ENCODE assay signal across 8 cellular contexts in genomic region chr10:110305767-110306451, GRCh38. TPM values are rescaled to one million over a fixed set of nuclear protein-coding genes. Genes with fewer than 3 reads are reported as not detected.
DNase-seq lines count a peak whose midpoint lies in the region; ATAC-seq and TF ChIP-seq lines count a peak whose summit lies in the region.

No MANE protein-coding gene starts in this region.

- TF ChIP-seq EP300 in SK-N-SH (IDR thresholded peaks at IDR 0.05; ENCODE audit: borderline replicate concordance in 1 of 2, low read depth in 1 of 2, low read length in 1 of 2): no peak

- POLR2A ChIA-PET in HEK293 (lab: Yijun Ruan, JAX): interaction anchor here (0.8 to 1.4 kb wide), 7 partner anchors 172 to 422 kb away, joined by 3 to 6 read pairs (median 4); no protein-coding TSS in a partner anchor
- POLR2A ChIA-PET in SK-N-SH (lab: Yijun Ruan, JAX): interaction anchor here (1.4 kb wide), 1 partner anchor 95 kb away, joined by 5 read pairs; no protein-coding TSS in a partner anchor

- H3K79me2 ChIP-seq in SK-N-SH (ENCODE audit: insufficient read depth): peaks cover 39% of the 10 kb centered on the region

- H3K9me3 ChIP-seq in HEK293 (ENCODE audit: control insufficient read depth, insufficient read depth, low read depth, low read length): no peaks in the 10 kb centered on the region
- H3K9me3 ChIP-seq in SK-N-SH: no peaks in the 10 kb centered on the region
- H3K9me3 ChIP-seq in iPS DF 6.9 (ENCODE audit: control insufficient read depth, insufficient read depth, low read length): no peaks in the 10 kb centered on the region
- no peaks in the 10 kb centered on the region for H3K9me3 ChIP-seq in skeletal muscle tissue (ENCODE audit: control insufficient read depth in 3 of 3, low read length in 3 of 3)

- peaks cover 29% of the 10 kb centered on the region for H4K20me1 ChIP-seq in SK-N-SH (ENCODE audit: insufficient read depth)

- TF ChIP-seq POLR2A in NB4 (IDR thresholded peaks at IDR 0.05; ENCODE audit: extremely low read depth, insufficient read length): no peak

- H3K9ac ChIP-seq in SK-N-SH: peak overlapping the region; percentile 30; the same call in 1 of the 2 replicates
- H3K9ac ChIP-seq in skeletal muscle tissue (ENCODE audit: low read depth in 1 of 3, low read length in 3 of 3): peak overlapping the region in 1 of 3 donors; percentile 33

- no peak for ATAC-seq in HG02642 (IDR thresholded peaks at IDR 0.05; ENCODE audit: poor library complexity, unreplicated experiment)

- peak; percentile 62 for DNase-seq in GM04504 (ENCODE audit: low read depth)
- DNase-seq in NB4 (ENCODE audit: low read depth): peak; percentile 92
- DNase-seq in SK-N-SH: peak; percentile 51
- peak; percentile 90 for DNase-seq in astrocyte of the hippocampus (ENCODE audit: low read depth, low spot score)
- DNase-seq in iPS DF 6.9 (ENCODE audit: low read depth, low spot score): peak; percentile 27

- peak; percentile 78 for TF ChIP-seq RAD21 in SK-N-SH (IDR thresholded peaks at IDR 0.05; ENCODE audit: low read length)

- peak overlapping the region; percentile 72; the same call in 1 of the 2 replicates for H3K4me2 ChIP-seq in SK-N-SH

- H3K27me3 ChIP-seq in SK-N-SH (ENCODE audit: insufficient read depth) (no peaks in the 10 kb centered on the region), iPS DF 6.9 (ENCODE audit: control insufficient read depth, insufficient read depth, low read length) (no peaks in the 10 kb centered on the region), skeletal muscle tissue (ENCODE audit: control insufficient read depth in 3 of 3, insufficient read depth in 3 of 3, low read length in 3 of 3) (no peaks in the 10 kb centered on the region)

- H3K36me3 ChIP-seq in HEK293 (ENCODE audit: control insufficient read depth in 2 of 2, insufficient read depth in 1 of 2, low read length in 2 of 2) (peaks cover 9 to 27% of the 10 kb centered on the region in 2 experiments; a peak in 2 of 3 replicates), SK-N-SH (replicated peaks in 1 of 2; ENCODE audit: control insufficient read depth in 1 of 2, insufficient read depth in 2 of 2, low read length in 1 of 2) (peaks cover 23 to 25% of the 10 kb centered on the region in 2 experiments), iPS DF 6.9 (ENCODE audit: control insufficient read depth, insufficient read depth, low read length) (peaks cover 4% of the 10 kb centered on the region; the same call in 1 of the 2 replicates), skeletal muscle tissue (ENCODE audit: control insufficient read depth in 3 of 3, insufficient read depth in 3 of 3, low read length in 3 of 3) (peaks cover 7 to 19% (median 10%) of the 10 kb centered on the region in 3 donors)

- TF ChIP-seq CTCF in HEK293 (tag by site-specific recombination; IDR thresholded peaks at IDR 0.05) (0 out of 2 replicates have a peak, but pooled peaks have one; percentile 13), NB4 (IDR thresholded peaks at IDR 0.05; ENCODE audit: low read depth, low read length) (peak; percentile 66), SK-N-SH (IDR thresholded peaks at IDR 0.05) (peak; percentile 85)

- CTCF ChIA-PET in HEK293 (lab: Yijun Ruan, JAX) (interaction anchor here (0.6 to 3.2 kb wide), 23 partner anchors 33 to 366 kb away, joined by 3 to 24 read pairs (median 4); no protein-coding TSS in a partner anchor), SK-N-SH (lab: Yijun Ruan, JAX) (interaction anchor here (0.6 to 4.0 kb wide), 20 partner anchors 10 to 576 kb away, joined by 3 to 34 read pairs (median 4); partner anchors contain the start of gene DUSP5)

- H3K4me3 ChIP-seq in HEK293 (ENCODE audit: low read depth, low read length): no peak overlapping the region
- peak overlapping the region; percentile 97 for H3K4me3 ChIP-seq in NB4 (ENCODE audit: low read depth, low read length)
- peak overlapping the region; percentile 16 to 94; a peak in 2 of 4 replicates for H3K4me3 ChIP-seq in SK-N-SH (ENCODE audit: low read depth in 2 of 2, low read length in 1 of 2)
- no peak overlapping the region for H3K4me3 ChIP-seq in iPS DF 6.9 (ENCODE audit: low read length)
- H3K4me3 ChIP-seq in skeletal muscle tissue (ENCODE audit: low read length in 3 of 3): no peak overlapping the region

- H3K9me2 ChIP-seq in SK-N-SH: no peaks in the 10 kb centered on the region

- peak overlapping the region; percentile 79 for H2AFZ ChIP-seq in SK-N-SH (ENCODE audit: low read depth)

- H3K4me1 ChIP-seq in HEK293 (ENCODE audit: control insufficient read depth, insufficient read depth, low read length) (peaks cover 9% of the 10 kb centered on the region), SK-N-SH (ENCODE audit: control insufficient read depth in 1 of 2, insufficient read depth in 2 of 2, low read depth in 1 of 2, low read length in 1 of 2) (peaks cover 9 to 22% of the 10 kb centered on the region in 2 experiments), iPS DF 6.9 (ENCODE audit: control insufficient read depth, insufficient read depth, low read length) (no peaks in the 10 kb centered on the region), skeletal muscle tissue (ENCODE audit: control insufficient read depth in 3 of 3, insufficient read depth in 3 of 3, low read length in 3 of 3) (peaks cover 13 to 27% (median 15%) of the 10 kb centered on the region in 3 donors)

- H3F3A ChIP-seq in SK-N-SH (replicated peaks; ENCODE audit: insufficient read depth): peaks cover 12% of the 10 kb centered on the region

- H3K27ac ChIP-seq in HEK293 (ENCODE audit: extremely low read depth, low read depth, low read length): no peak overlapping the region
- H3K27ac ChIP-seq in SK-N-SH (ENCODE audit: low read depth in 2 of 2, low read length in 1 of 2): peak overlapping the region; percentile 93 to 95
- no peak overlapping the region for H3K27ac ChIP-seq in iPS DF 6.9 (ENCODE audit: low read length)
- peak overlapping the region; percentile 87 for H3K27ac ChIP-seq in skeletal muscle tissue (ENCODE audit: low read depth, low read length)

- 73% methylated on average over 17 of the region's 17 CpGs for WGBS in SK-N-SH (ENCODE audit: low lambda C conversion rate)
- 100% methylated on average over 1 of the region's 17 CpGs for WGBS in iPS DF 6.9 (ENCODE audit: insufficient coverage, insufficient read length)

TF ChIP-seq in HEK293, 187 proteins besides CTCF, POLR2A, EP300 and RAD21 (continues in another document):
- TF ChIP-seq SALL2 (tag by site-specific recombination; IDR thresholded peaks at IDR 0.05; ENCODE audit: borderline replicate concordance) (no peak), ZNF660 (tag by site-specific recombination; IDR thresholded peaks at IDR 0.05) (peak; percentile 77; the same call in 1 of the 2 replicates), WT1 (tag by site-specific recombination; IDR thresholded peaks at IDR 0.05) (no peak), ZNF362 (tag by site-specific recombination; IDR thresholded peaks at IDR 0.05) (no peak), ZNF670 (tag by site-specific recombination; IDR thresholded peaks at IDR 0.05; ENCODE audit: low read depth) (no peak)
- TF ChIP-seq, protein P1, sequence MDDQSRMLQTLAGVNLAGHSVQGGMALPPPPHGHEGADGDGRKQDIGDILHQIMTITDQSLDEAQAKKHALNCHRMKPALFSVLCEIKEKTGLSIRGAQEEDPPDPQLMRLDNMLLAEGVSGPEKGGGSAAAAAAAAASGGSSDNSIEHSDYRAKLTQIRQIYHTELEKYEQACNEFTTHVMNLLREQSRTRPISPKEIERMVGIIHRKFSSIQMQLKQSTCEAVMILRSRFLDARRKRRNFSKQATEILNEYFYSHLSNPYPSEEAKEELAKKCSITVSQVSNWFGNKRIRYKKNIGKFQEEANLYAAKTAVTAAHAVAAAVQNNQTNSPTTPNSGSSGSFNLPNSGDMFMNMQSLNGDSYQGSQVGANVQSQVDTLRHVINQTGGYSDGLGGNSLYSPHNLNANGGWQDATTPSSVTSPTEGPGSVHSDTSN (CRISPR knock-in tag; IDR thresholded peaks at IDR 0.05): no peak

TF ChIP-seq in SK-N-SH, 30 proteins besides CTCF, POLR2A, EP300 and RAD21:
- no peak for TF ChIP-seq RXRA (IDR thresholded peaks at IDR 0.05; ENCODE audit: borderline replicate concordance, low read depth)
- 0 out of 2 replicates have a peak, but pooled peaks have one; percentile 30 for TF ChIP-seq SIN3A (IDR thresholded peaks at IDR 0.05; ENCODE audit: borderline replicate concordance, low read depth, low read length)
- peak; percentile 51 for TF ChIP-seq SMC3 (IDR thresholded peaks at IDR 0.05; ENCODE audit: low read depth, low read length)
- TF ChIP-seq, protein P2, sequence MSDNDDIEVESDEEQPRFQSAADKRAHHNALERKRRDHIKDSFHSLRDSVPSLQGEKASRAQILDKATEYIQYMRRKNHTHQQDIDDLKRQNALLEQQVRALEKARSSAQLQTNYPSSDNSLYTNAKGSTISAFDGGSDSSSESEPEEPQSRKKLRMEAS (IDR thresholded peaks at IDR 0.05; ENCODE audit: low read depth): 0 out of 2 replicates have a peak, but pooled peaks have one; percentile 41
TF ChIP-seq in SK-N-SH: peak in this region for 3.

RNA-seq across cellular contexts. Expression of gene SMNDC1, which starts 1.2 kb away (rescaled TPM):
- polyA plus RNA-seq in SK-N-SH (2012; rRNA removed): 13.3 and 14.2 TPM in 2 replicates
- polyA plus RNA-seq in SK-N-SH (2012; cell fraction: cytosol; rRNA removed): 15.5 and 22.5 TPM in 2 replicates
- polyA plus RNA-seq in SK-N-SH (2012; cell fraction: nucleus; rRNA removed): 8.8 and 15.4 TPM in 2 replicates
- total RNA-seq in skeletal muscle tissue: 14.1 TPM

Comparison
In these comparisons a context has a peak if more than half of its experiments do, and no peak if none do; other contexts are left out.
1. DNase-seq: peak in every context shown above with its lines; median percentile 92 in NB4; 90 in astrocyte of the hippocampus; 62 in GM04504; 51 in SK-N-SH; 27 in iPS DF 6.9.
2. H3K27ac ChIP-seq: peak in SK-N-SH (2 of 2) and skeletal muscle tissue (single experiment); none in HEK293 (single experiment) and iPS DF 6.9 (single experiment).
3. H3K4me3 ChIP-seq: peak in NB4 (single experiment) and SK-N-SH (2 of 2); none in HEK293 (single experiment), iPS DF 6.9 (single experiment) and skeletal muscle tissue (0 of 3).
4. CTCF ChIP-seq: peak in every context shown above with its lines; median percentile 85 in SK-N-SH; 66 in NB4; 13 in HEK293.